ENCODE assay signal across 12 cellular contexts in the genomic region with DNA sequence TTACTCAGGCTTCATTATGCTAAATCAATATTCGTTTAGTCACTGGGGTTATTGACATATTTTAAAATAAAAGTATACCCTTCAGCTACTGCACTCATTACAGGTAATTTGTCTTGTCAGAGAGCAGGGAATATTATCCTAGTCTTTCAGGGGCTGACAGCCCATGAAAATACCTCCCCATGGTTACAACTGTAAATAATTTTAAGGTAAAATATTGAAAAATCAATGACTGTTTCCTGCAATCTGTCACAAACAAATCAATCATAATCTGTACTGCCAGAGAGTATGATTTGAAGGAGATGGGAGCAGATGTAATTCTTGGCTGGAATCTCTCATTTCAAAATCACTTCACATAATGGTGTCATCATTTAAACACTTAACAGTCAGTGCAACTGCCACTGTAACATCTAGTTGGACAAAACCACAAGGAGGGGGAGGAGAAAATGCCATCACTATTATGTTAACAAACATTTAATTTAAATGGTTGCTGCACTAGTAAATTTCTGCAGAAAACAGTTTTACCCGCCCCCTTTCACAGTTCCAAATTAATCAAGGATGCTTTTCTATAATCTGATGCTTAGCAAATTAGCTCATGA. TPM values are rescaled to one million over a fixed set of nuclear protein-coding genes. Genes with fewer than 3 reads are reported as not detected.
DNase-seq lines count a peak whose midpoint lies in the region.
"Had no signal": no experiment of that assay in that cellular context is flagged by ENCODE, and none has a peak within 500 bp of the region (broad histone marks: within the 10 kb centered on the region; RNA-seq: fewer than 3 reads in every experiment).

No MANE protein-coding gene starts in this region.

- peak; percentile 35 for DNase-seq in NCI-H345 (lab: John Stamatoyannopoulos, UW)
- DNase-seq in NCI-H345 treated with DMSO at 0.1 percent for 48 hours (lab: John Stamatoyannopoulos, UW; ENCODE audit: unreplicated experiment): no peak
- peak; percentile 81 for DNase-seq in NCI-H146 (lab: John Stamatoyannopoulos, UW)
- DNase-seq in RPMI7951 (ENCODE audit: low read depth): peak; percentile 42
- peak; percentile 14 for DNase-seq in kidney tubule cell (ENCODE audit: low spot score)
- DNase-seq in stimulated activated CD4-positive, alpha-beta T cell treated with anti-CD3 and anti-CD28 coated beads, Interleukin-1b, Interleukin-23, amount 100 ng/mL, for 48 hours: no peak
- DNase-seq in hippocampal formation (lab: John Stamatoyannopoulos, UW): no peak
- no peak for DNase-seq in COLO829 (ENCODE audit: low spot score)
- DNase-seq: activated naive CD8-positive, alpha-beta T cell treated with anti-CD3 and anti-CD28 coated beads, Interleukin-2, amount 10 ng/mL, durations not matched to agents 7 days and 5 days; stimulated activated CD4-positive, alpha-beta T cell treated with anti-CD3 and anti-CD28 coated beads, Interleukin-2, amount 100 ng/mL, for 48 hours; stimulated activated naive B cell treated with anti-CD40 and anti-IgM and Interleukin-4, amounts not matched to agents 10 μg/mL and 1 μg/mL and 100 μg/mL, for 72 hours; WERI-Rb-1 had no signal

RNA-seq across cellular contexts. Expression of a gene that starts 9.3 kb away (rescaled TPM):
- 4.0 and 4.3 TPM in 2 replicates for total RNA-seq in RPMI7951 (2014; rRNA removed; shearing (Covaris generic))
- total RNA-seq: activated naive CD8-positive, alpha-beta T cell treated with anti-CD3 and anti-CD28 coated beads, Interleukin-2, amount 10 ng/mL, durations not matched to agents 7 days and 5 days had no signal

Comparison
In these comparisons a context has a peak if more than half of its experiments do, and no peak if none do; other contexts are left out.
1. DNase-seq: peak in NCI-H345 (single experiment), NCI-H146 (single experiment), RPMI7951 (single experiment) and kidney tubule cell (single experiment); none in NCI-H345 treated with DMSO at 0.1 percent for 48 hours (single experiment), stimulated activated CD4-positive, alpha-beta T cell treated with anti-CD3 and anti-CD28 coated beads, Interleukin-1b, Interleukin-23, amount 100 ng/mL, for 48 hours (single experiment), hippocampal formation (0 of 2) and COLO829 (single experiment).